2 cellular contexts compared by ENCODE assay signal in the genomic region with DNA sequence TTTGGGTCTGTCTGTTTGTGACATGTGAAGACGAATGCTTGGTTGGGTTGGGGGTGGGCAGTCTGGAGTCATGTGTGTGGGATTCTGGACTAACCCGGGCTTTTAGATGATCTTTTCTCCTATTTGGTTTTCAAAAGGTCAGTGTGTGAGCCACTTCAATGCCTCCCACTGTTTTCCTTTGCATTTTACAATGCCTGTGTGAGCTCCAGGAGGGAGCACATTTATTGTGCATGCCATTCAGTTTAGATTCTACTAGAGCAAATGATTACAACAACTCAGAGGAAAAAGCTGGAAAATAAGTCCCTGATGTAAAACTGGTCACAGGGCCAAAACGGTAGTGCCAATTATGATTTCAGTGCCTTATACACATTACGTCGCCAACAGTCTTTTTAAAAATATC.
TF ChIP-seq lines count a peak whose summit lies in the region.

No MANE protein-coding gene starts in this region.

TF ChIP-seq in HEK293, 187 proteins besides CTCF, POLR2A, EP300 and RAD21 (continued from another document and continues in another):
- TF ChIP-seq, protein P1, sequence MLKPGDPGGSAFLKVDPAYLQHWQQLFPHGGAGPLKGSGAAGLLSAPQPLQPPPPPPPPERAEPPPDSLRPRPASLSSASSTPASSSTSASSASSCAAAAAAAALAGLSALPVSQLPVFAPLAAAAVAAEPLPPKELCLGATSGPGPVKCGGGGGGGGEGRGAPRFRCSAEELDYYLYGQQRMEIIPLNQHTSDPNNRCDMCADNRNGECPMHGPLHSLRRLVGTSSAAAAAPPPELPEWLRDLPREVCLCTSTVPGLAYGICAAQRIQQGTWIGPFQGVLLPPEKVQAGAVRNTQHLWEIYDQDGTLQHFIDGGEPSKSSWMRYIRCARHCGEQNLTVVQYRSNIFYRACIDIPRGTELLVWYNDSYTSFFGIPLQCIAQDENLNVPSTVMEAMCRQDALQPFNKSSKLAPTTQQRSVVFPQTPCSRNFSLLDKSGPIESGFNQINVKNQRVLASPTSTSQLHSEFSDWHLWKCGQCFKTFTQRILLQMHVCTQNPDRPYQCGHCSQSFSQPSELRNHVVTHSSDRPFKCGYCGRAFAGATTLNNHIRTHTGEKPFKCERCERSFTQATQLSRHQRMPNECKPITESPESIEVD (tag by site-specific recombination; IDR thresholded peaks at IDR 0.05), result peak; percentile 86
- TF ChIP-seq, protein P2, sequence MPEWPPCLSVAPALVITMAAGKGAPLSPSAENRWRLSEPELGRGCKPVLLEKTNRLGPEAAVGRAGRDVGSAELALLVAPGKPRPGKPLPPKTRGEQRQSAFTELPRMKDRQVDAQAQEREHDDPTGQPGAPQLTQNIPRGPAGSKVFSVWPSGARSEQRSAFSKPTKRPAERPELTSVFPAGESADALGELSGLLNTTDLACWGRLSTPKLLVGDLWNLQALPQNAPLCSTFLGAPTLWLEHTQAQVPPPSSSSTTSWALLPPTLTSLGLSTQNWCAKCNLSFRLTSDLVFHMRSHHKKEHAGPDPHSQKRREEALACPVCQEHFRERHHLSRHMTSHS (tag by site-specific recombination; IDR thresholded peaks at IDR 0.05), result no peak
- TF ChIP-seq, protein P3, sequence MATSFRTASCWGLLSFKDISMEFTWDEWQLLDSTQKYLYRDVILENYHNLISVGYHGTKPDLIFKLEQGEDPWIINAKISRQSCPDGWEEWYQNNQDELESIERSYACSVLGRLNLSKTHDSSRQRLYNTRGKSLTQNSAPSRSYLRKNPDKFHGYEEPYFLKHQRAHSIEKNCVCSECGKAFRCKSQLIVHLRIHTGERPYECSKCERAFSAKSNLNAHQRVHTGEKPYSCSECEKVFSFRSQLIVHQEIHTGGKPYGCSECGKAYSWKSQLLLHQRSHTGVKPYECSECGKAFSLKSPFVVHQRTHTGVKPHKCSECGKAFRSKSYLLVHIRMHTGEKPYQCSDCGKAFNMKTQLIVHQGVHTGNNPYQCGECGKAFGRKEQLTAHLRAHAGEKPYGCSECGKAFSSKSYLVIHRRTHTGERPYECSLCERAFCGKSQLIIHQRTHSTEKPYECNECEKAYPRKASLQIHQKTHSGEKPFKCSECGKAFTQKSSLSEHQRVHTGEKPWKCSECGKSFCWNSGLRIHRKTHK (tag by site-specific recombination; IDR thresholded peaks at IDR 0.05), result no peak
- TF ChIP-seq, protein P4, sequence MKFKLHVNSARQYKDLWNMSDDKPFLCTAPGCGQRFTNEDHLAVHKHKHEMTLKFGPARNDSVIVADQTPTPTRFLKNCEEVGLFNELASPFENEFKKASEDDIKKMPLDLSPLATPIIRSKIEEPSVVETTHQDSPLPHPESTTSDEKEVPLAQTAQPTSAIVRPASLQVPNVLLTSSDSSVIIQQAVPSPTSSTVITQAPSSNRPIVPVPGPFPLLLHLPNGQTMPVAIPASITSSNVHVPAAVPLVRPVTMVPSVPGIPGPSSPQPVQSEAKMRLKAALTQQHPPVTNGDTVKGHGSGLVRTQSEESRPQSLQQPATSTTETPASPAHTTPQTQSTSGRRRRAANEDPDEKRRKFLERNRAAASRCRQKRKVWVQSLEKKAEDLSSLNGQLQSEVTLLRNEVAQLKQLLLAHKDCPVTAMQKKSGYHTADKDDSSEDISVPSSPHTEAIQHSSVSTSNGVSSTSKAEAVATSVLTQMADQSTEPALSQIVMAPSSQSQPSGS (tag by site-specific recombination; IDR thresholded peaks at IDR 0.05; ENCODE audit: low read depth), result 0 out of 2 replicates have a peak, but pooled peaks have one; percentile 17
- no peak for TF ChIP-seq ZNF10 (tag by site-specific recombination; IDR thresholded peaks at IDR 0.05)
- no peak for TF ChIP-seq ZNF473 (tag by site-specific recombination; IDR thresholded peaks at IDR 0.05)
- no peak for TF ChIP-seq ZNF184 (tag by site-specific recombination; IDR thresholded peaks at IDR 0.05)
- no peak for TF ChIP-seq ZNF501 (tag by site-specific recombination; IDR thresholded peaks at IDR 0.05)
- 0 out of 2 replicates have a peak, but pooled peaks have one; percentile 44 for TF ChIP-seq ZEB2 (tag by site-specific recombination; IDR thresholded peaks at IDR 0.05)
- TF ChIP-seq, protein P5, sequence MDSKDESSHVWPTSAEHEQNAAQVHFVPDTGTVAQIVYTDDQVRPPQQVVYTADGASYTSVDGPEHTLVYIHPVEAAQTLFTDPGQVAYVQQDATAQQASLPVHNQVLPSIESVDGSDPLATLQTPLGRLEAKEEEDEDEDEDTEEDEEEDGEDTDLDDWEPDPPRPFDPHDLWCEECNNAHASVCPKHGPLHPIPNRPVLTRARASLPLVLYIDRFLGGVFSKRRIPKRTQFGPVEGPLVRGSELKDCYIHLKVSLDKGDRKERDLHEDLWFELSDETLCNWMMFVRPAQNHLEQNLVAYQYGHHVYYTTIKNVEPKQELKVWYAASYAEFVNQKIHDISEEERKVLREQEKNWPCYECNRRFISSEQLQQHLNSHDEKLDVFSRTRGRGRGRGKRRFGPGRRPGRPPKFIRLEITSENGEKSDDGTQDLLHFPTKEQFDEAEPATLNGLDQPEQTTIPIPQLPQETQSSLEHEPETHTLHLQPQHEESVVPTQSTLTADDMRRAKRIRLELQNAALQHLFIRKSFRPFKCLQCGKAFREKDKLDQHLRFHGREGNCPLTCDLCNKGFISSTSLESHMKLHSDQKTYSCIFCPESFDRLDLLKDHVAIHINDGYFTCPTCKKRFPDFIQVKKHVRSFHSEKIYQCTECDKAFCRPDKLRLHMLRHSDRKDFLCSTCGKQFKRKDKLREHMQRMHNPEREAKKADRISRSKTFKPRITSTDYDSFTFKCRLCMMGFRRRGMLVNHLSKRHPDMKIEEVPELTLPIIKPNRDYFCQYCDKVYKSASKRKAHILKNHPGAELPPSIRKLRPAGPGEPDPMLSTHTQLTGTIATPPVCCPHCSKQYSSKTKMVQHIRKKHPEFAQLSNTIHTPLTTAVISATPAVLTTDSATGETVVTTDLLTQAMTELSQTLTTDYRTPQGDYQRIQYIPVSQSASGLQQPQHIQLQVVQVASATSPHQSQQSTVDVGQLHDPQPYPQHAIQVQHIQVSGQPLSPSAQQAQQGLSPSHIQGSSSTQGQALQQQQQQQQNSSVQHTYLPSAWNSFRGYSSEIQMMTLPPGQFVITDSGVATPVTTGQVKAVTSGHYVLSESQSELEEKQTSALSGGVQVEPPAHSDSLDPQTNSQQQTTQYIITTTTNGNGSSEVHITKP (tag by site-specific recombination; IDR thresholded peaks at IDR 0.05), result peak; percentile 17; the same call in 1 of the 2 replicates
- TF ChIP-seq ZNF629 (tag by site-specific recombination; IDR thresholded peaks at IDR 0.05), result peak; percentile 50
- TF ChIP-seq ZNF548 (tag by site-specific recombination; IDR thresholded peaks at IDR 0.05), result no peak
- TF ChIP-seq ZBTB20 (tag by site-specific recombination; IDR thresholded peaks at IDR 0.05), result 0 out of 2 replicates have a peak, but pooled peaks have one; percentile 35

TF ChIP-seq in neural cell, 6 proteins besides CTCF, POLR2A, EP300 and RAD21:
- TF ChIP-seq, protein P6, sequence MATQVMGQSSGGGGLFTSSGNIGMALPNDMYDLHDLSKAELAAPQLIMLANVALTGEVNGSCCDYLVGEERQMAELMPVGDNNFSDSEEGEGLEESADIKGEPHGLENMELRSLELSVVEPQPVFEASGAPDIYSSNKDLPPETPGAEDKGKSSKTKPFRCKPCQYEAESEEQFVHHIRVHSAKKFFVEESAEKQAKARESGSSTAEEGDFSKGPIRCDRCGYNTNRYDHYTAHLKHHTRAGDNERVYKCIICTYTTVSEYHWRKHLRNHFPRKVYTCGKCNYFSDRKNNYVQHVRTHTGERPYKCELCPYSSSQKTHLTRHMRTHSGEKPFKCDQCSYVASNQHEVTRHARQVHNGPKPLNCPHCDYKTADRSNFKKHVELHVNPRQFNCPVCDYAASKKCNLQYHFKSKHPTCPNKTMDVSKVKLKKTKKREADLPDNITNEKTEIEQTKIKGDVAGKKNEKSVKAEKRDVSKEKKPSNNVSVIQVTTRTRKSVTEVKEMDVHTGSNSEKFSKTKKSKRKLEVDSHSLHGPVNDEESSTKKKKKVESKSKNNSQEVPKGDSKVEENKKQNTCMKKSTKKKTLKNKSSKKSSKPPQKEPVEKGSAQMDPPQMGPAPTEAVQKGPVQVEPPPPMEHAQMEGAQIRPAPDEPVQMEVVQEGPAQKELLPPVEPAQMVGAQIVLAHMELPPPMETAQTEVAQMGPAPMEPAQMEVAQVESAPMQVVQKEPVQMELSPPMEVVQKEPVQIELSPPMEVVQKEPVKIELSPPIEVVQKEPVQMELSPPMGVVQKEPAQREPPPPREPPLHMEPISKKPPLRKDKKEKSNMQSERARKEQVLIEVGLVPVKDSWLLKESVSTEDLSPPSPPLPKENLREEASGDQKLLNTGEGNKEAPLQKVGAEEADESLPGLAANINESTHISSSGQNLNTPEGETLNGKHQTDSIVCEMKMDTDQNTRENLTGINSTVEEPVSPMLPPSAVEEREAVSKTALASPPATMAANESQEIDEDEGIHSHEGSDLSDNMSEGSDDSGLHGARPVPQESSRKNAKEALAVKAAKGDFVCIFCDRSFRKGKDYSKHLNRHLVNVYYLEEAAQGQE (IDR thresholded peaks at IDR 0.05; ENCODE audit: borderline replicate concordance), result no peak
- peak; percentile 21 for TF ChIP-seq POLR2AphosphoS5 (IDR thresholded peaks at IDR 0.05)
